Comparison of ENCODE assay signal across 24 cellular contexts in genomic region chr21:46377789-46378188, GRCh38.
"Had no signal": no experiment of that assay in that cellular context is flagged by ENCODE, and none has a peak within 500 bp of the region (broad histone marks: within the 10 kb centered on the region; RNA-seq: fewer than 3 reads in every experiment).

No MANE protein-coding gene starts in this region.

- H3K4me1 Mint-ChIP-seq: activated T-helper 17 cell treated with anti-CD3 and anti-CD28 coated beads, Interleukin-2, amount 50 U/mL, for 72 hours had no signal

- H3K27ac ChIP-seq: ascending aorta, coronary artery, esophagus muscularis mucosa, hepatocyte, parathyroid adenoma, testis, uterus, WERI-Rb-1 had no signal

- H3K27ac Mint-ChIP-seq: activated CD4-positive, alpha-beta memory T cell treated with anti-CD3 and anti-CD28 coated beads for 36 hours; activated naive CD8-positive, alpha-beta T cell treated with anti-CD3 and anti-CD28 coated beads for 36 hours; activated T-helper 17 cell treated with anti-CD3 and anti-CD28 coated beads, Interleukin-2, amount 50 U/mL, for 72 hours; mesothelial cell of epicardium had no signal

- H3K27me3 Mint-ChIP-seq: activated CD4-positive, alpha-beta memory T cell treated with anti-CD3 and anti-CD28 coated beads for 36 hours; activated naive CD8-positive, alpha-beta T cell treated with anti-CD3 and anti-CD28 coated beads for 36 hours; activated T-helper 17 cell treated with anti-CD3 and anti-CD28 coated beads, Interleukin-2, amount 50 U/mL, for 72 hours; brain; naive B cell had no signal

- DNase-seq: activated CD4-positive, alpha-beta memory T cell treated with anti-CD3 and anti-CD28 coated beads for 36 hours; activated CD4-positive, alpha-beta T cell treated with anti-CD3 and anti-CD28 coated beads for 48 hours; activated CD8-positive, alpha-beta memory T cell treated with anti-CD3 and anti-CD28 coated beads, Interleukin-2, amount 50 U/mL, for 4 hours; activated naive CD8-positive, alpha-beta T cell treated with anti-CD3 and anti-CD28 coated beads for 36 hours; activated T-cell treated with anti-CD3 and anti-CD28 coated beads, Interleukin-2, amount 50 U/mL, for 1 hour; foreskin melanocyte; kidney; left colon; naive B cell; nucleus accumbens; stimulated activated naive CD4-positive, alpha-beta T cell; T-helper 1 cell; testis; uterus; WERI-Rb-1 had no signal

- H3K4me3 Mint-ChIP-seq: activated CD4-positive, alpha-beta memory T cell treated with anti-CD3 and anti-CD28 coated beads for 36 hours; activated naive CD8-positive, alpha-beta T cell treated with anti-CD3 and anti-CD28 coated beads for 36 hours; activated T-helper 17 cell treated with anti-CD3 and anti-CD28 coated beads, Interleukin-2, amount 50 U/mL, for 72 hours; brain; mesothelial cell of epicardium; naive B cell had no signal

- H3K4me3 ChIP-seq: ascending aorta, coronary artery, esophagus muscularis mucosa, hepatocyte, right atrium auricular region, testis, uterus had no signal

- H3K9ac ChIP-seq: parathyroid adenoma had no signal

- H3K9me3 ChIP-seq: ascending aorta, esophagus muscularis mucosa, right atrium auricular region, testis, uterus had no signal

- H2AFZ ChIP-seq: hepatocyte, parathyroid adenoma had no signal

- H3K36me3 ChIP-seq: uterus had no signal

- H3K4me2 ChIP-seq: hepatocyte had no signal

- H3K4me1 ChIP-seq: ascending aorta, parathyroid adenoma, uterus had no signal

- H3K27me3 ChIP-seq: ascending aorta, esophagus muscularis mucosa, hepatocyte, right atrium auricular region, testis, uterus had no signal
